Comparison of ENCODE assay signal across 17 cellular contexts in genomic region chr2:9543557-9543956, GRCh38. TPM values are rescaled to one million over a fixed set of nuclear protein-coding genes. Genes with fewer than 3 reads are reported as not detected.
DNase-seq lines count a peak whose midpoint lies in the region; ATAC-seq and TF ChIP-seq lines count a peak whose summit lies in the region.
"Had no signal": no experiment of that assay in that cellular context is flagged by ENCODE, and none has a peak within 500 bp of the region (broad histone marks: within the 10 kb centered on the region; RNA-seq: fewer than 3 reads in every experiment).

No MANE protein-coding gene starts in this region.

- H3K27ac Mint-ChIP-seq in MCF 10A (ENCODE audit: low read depth, unreplicated experiment): peak overlapping the region; percentile 16
- H3K27ac Mint-ChIP-seq in activated CD8-positive, alpha-beta T cell treated with anti-CD3 and anti-CD28 coated beads for 36 hours: peak overlapping the region; percentile 7
- H3K27ac Mint-ChIP-seq in stimulated activated memory B cell treated with anti-CD40 and anti-IgM and Interleukin-4, amounts not matched to agents 10 μg/mL and 1 μg/mL and 100 μg/mL, for 72 hours: peak overlapping the region; percentile 57

- H3K9ac ChIP-seq in mammary epithelial cell (ENCODE audit: insufficient read depth, low read length) (no peak overlapping the region), MM.1S (ENCODE audit: low read length) (no peak overlapping the region)

- H3K36me3 ChIP-seq in mammary epithelial cell (ENCODE audit: insufficient read depth, low read length): peaks cover 5% of the 10 kb centered on the region
- H3K36me3 ChIP-seq in MM.1S (replicated peaks; ENCODE audit: insufficient read depth, low read length): no peaks in the 10 kb centered on the region

- peaks cover 25% of the 10 kb centered on the region for H3K4me1 Mint-ChIP-seq in MCF 10A (ENCODE audit: insufficient read depth, unreplicated experiment)
- H3K4me1 Mint-ChIP-seq in activated CD8-positive, alpha-beta T cell treated with anti-CD3 and anti-CD28 coated beads for 36 hours (ENCODE audit: low read depth): peaks cover 52% of the 10 kb centered on the region
- H3K4me1 Mint-ChIP-seq in stimulated activated memory B cell treated with anti-CD40 and anti-IgM and Interleukin-4, amounts not matched to agents 10 μg/mL and 1 μg/mL and 100 μg/mL, for 72 hours: peaks cover 87% of the 10 kb centered on the region

- H3K4me1 ChIP-seq in mammary epithelial cell (ENCODE audit: insufficient read depth, low read length): peaks cover 8% of the 10 kb centered on the region
- peaks cover 13% of the 10 kb centered on the region for H3K4me1 ChIP-seq in MM.1S (ENCODE audit: low read length)

- no peak for ATAC-seq in activated CD8-positive, alpha-beta T cell treated with anti-CD3 and anti-CD28 coated beads for 36 hours
- ATAC-seq in stimulated activated memory B cell treated with anti-CD40 and anti-IgM and Interleukin-4, amounts not matched to agents 10 μg/mL and 1 μg/mL and 100 μg/mL, for 72 hours: no peak
- ATAC-seq: gastroesophageal sphincter, PC-3, SK-N-SH treated with all-trans-retinoic acid at 6 μM for 48 hours had no signal

- intact Hi-C loops in MCF 10A (cut with micrococcal nuclease): no loop called here
- intact Hi-C loops in mammary epithelial cell (cut with micrococcal nuclease): no loop called here
- intact Hi-C loops in activated CD8-positive, alpha-beta T cell treated with anti-CD3 and anti-CD28 coated beads for 36 hours (cut with micrococcal nuclease): no loop called here

- BruUV-seq in MCF 10A (replicated peaks; lab: Mats Ljungman, UMichigan) (no TSS peak), mammary epithelial cell (replicated peaks; lab: Mats Ljungman, UMichigan) (no TSS peak)

- WGBS in mammary epithelial cell (ENCODE audit: low coverage, missing lambda C conversion rate): 100% methylated on average over 1 of the region's 1 CpG

- no peaks in the 10 kb centered on the region for H3K27me3 ChIP-seq in mammary epithelial cell (ENCODE audit: insufficient read depth, low read length)
- H3K27me3 ChIP-seq in MM.1S (replicated peaks; ENCODE audit: insufficient read depth, low read length): no peaks in the 10 kb centered on the region
- H3K27me3 ChIP-seq: gastroesophageal sphincter had no signal

- H3K27ac ChIP-seq in mammary epithelial cell (ENCODE audit: insufficient read depth, low read depth, low read length) (no peak overlapping the region), MM.1S (ENCODE audit: low read length) (no peak overlapping the region)
- H3K27ac ChIP-seq: epithelial cell of prostate, gastroesophageal sphincter had no signal

- no peak for TF ChIP-seq CTCF in MCF 10A (IDR thresholded peaks at IDR 0.05; ENCODE audit: unreplicated experiment)
- no peak for TF ChIP-seq CTCF in mammary epithelial cell (conservative IDR thresholded peaks at IDR 0.05 in 1 of 2, IDR thresholded peaks at IDR 0.05 in 1 of 2; ENCODE audit: extremely low read depth in 1 of 2, insufficient read depth in 1 of 2, low read depth in 1 of 2, low read length in 2 of 2)
- no peak for TF ChIP-seq CTCF in MM.1S (IDR thresholded peaks at IDR 0.05; ENCODE audit: low read length)
- TF ChIP-seq CTCF in activated CD8-positive, alpha-beta T cell treated with anti-CD3 and anti-CD28 coated beads for 36 hours (IDR thresholded peaks at IDR 0.05): no peak

- H2AFZ ChIP-seq in mammary epithelial cell (ENCODE audit: low read depth, low read length): no peak overlapping the region
- no peak overlapping the region for H2AFZ ChIP-seq in MM.1S (ENCODE audit: low read length)

- POLR2A ChIA-PET in MCF 10A (lab: Yijun Ruan, JAX): interaction anchor here (0.7 to 0.9 kb wide), 2 partner anchors 54 to 298 kb away, joined by 3 to 4 read pairs; no protein-coding TSS in a partner anchor
- POLR2A ChIA-PET in activated CD8-positive, alpha-beta T cell treated with anti-CD3 and anti-CD28 coated beads for 36 hours (lab: Charles Lee): interaction anchor here (1.3 kb wide), 1 partner anchor 12 kb away, joined by 4 read pairs; the partner anchor contains the start of gene ADAM17

- H3K9me3 ChIP-seq in mammary epithelial cell (replicated peaks; ENCODE audit: insufficient read depth, low read length) (no peaks in the 10 kb centered on the region), MM.1S (replicated peaks; ENCODE audit: insufficient read depth, low read length) (no peaks in the 10 kb centered on the region)
- H3K9me3 ChIP-seq: gastroesophageal sphincter, HAP-1 had no signal

- no peaks in the 10 kb centered on the region for H3K27me3 Mint-ChIP-seq in MCF 10A (ENCODE audit: insufficient read depth, unreplicated experiment)
- no peaks in the 10 kb centered on the region for H3K27me3 Mint-ChIP-seq in activated CD8-positive, alpha-beta T cell treated with anti-CD3 and anti-CD28 coated beads for 36 hours
- H3K27me3 Mint-ChIP-seq in stimulated activated memory B cell treated with anti-CD40 and anti-IgM and Interleukin-4, amounts not matched to agents 10 μg/mL and 1 μg/mL and 100 μg/mL, for 72 hours: no peaks in the 10 kb centered on the region

- no peaks in the 10 kb centered on the region for H3K9me3 Mint-ChIP-seq in MCF 10A (ENCODE audit: unreplicated experiment)
- no peaks in the 10 kb centered on the region for H3K9me3 Mint-ChIP-seq in activated CD8-positive, alpha-beta T cell treated with anti-CD3 and anti-CD28 coated beads for 36 hours
- H3K9me3 Mint-ChIP-seq in stimulated activated memory B cell treated with anti-CD40 and anti-IgM and Interleukin-4, amounts not matched to agents 10 μg/mL and 1 μg/mL and 100 μg/mL, for 72 hours: no peaks in the 10 kb centered on the region

- H4K20me1 ChIP-seq in mammary epithelial cell (ENCODE audit: insufficient read depth, low read length) (no peaks in the 10 kb centered on the region), MM.1S (ENCODE audit: insufficient read depth, low read length) (no peaks in the 10 kb centered on the region)

- in situ Hi-C loops in mammary epithelial cell (cut with MboI; ENCODE audit: low sequenced_read_pairs in 2 of 2): no loop called here

- H3K79me2 ChIP-seq in mammary epithelial cell (ENCODE audit: insufficient read depth, low read length) (peaks cover 86% of the 10 kb centered on the region), MM.1S (ENCODE audit: low read length) (peaks cover 67% of the 10 kb centered on the region)

- dilution Hi-C loops in mammary epithelial cell (cut with HindIII; ENCODE audit: low sequenced_read_pairs): no loop called here

- H3K9me2 ChIP-seq in MM.1S (replicated peaks; ENCODE audit: insufficient read depth, low read length): no peaks in the 10 kb centered on the region

- no peak overlapping the region for H3K4me3 Mint-ChIP-seq in MCF 10A (ENCODE audit: unreplicated experiment)
- no peak overlapping the region for H3K4me3 Mint-ChIP-seq in activated CD8-positive, alpha-beta T cell treated with anti-CD3 and anti-CD28 coated beads for 36 hours
- H3K4me3 Mint-ChIP-seq in stimulated activated memory B cell treated with anti-CD40 and anti-IgM and Interleukin-4, amounts not matched to agents 10 μg/mL and 1 μg/mL and 100 μg/mL, for 72 hours: peak overlapping the region; percentile 19

- peaks cover 16% of the 10 kb centered on the region for H3K36me3 Mint-ChIP-seq in MCF 10A (ENCODE audit: insufficient read depth, unreplicated experiment)
- H3K36me3 Mint-ChIP-seq in activated CD8-positive, alpha-beta T cell treated with anti-CD3 and anti-CD28 coated beads for 36 hours (ENCODE audit: low read depth): peaks cover 15% of the 10 kb centered on the region
- H3K36me3 Mint-ChIP-seq in stimulated activated memory B cell treated with anti-CD40 and anti-IgM and Interleukin-4, amounts not matched to agents 10 μg/mL and 1 μg/mL and 100 μg/mL, for 72 hours: no peaks in the 10 kb centered on the region

- CTCF ChIA-PET in MCF 10A (lab: Yijun Ruan, JAX): interaction anchor here (0.6 to 0.7 kb wide), 2 partner anchors 19 to 236 kb away, joined by 3 to 4 read pairs; no protein-coding TSS in a partner anchor
- CTCF ChIA-PET in mammary epithelial cell (lab: Charles Lee; ENCODE audit: low non-redundant PET): no interaction called here
- CTCF ChIA-PET in activated CD8-positive, alpha-beta T cell treated with anti-CD3 and anti-CD28 coated beads for 36 hours (lab: Charles Lee): no interaction called here

- H3F3A ChIP-seq in MM.1S (ENCODE audit: insufficient read depth, low read length): peaks cover 7% of the 10 kb centered on the region

- DNase-seq in MCF 10A (ENCODE audit: unreplicated experiment): no peak
- DNase-seq in mammary epithelial cell: no peak
- no peak for DNase-seq in MM.1S
- DNase-seq in activated CD8-positive, alpha-beta T cell treated with anti-CD3 and anti-CD28 coated beads for 36 hours: no peak
- DNase-seq in activated T-cell treated with anti-CD3 and anti-CD28 coated beads, Interleukin-2, amount 50 U/mL, for 1 hour: no peak
- DNase-seq in SIG-M5 (lab: John Stamatoyannopoulos, UW): no peak
- DNase-seq in activated CD8-positive, alpha-beta memory T cell treated with anti-CD3 and anti-CD28 coated beads, Interleukin-2, amount 50 U/mL, for 48 hours: no peak
- DNase-seq: DMS53; NCI-H345; PC-3; stimulated activated naive CD4-positive, alpha-beta T cell treated with Interleukin-2 at 50 U/mL for 16 hours had no signal

- H3K4me3 ChIP-seq in mammary epithelial cell (replicated peaks in 1 of 3; ENCODE audit: insufficient read depth in 1 of 3, low read depth in 2 of 3, low read length in 3 of 3): no peak overlapping the region
- H3K4me3 ChIP-seq in MM.1S (ENCODE audit: low read length): no peak overlapping the region
- H3K4me3 ChIP-seq: gastroesophageal sphincter, HAP-1, lung had no signal

- no peak overlapping the region for H3K4me2 ChIP-seq in mammary epithelial cell (ENCODE audit: insufficient read depth, low read depth, low read length)
- peak overlapping the region; percentile 12; the same call in 1 of the 2 replicates for H3K4me2 ChIP-seq in MM.1S (ENCODE audit: low read depth, low read length)

RNA-seq across cellular contexts. Expression of gene ADAM17, which starts 12.1 kb away (rescaled TPM):
- total RNA-seq in MCF 10A (2022) (44.3 and 47.3 TPM in 2 replicates), mammary epithelial cell (10 to 100 TPM; 39.5 to 74.3 TPM)
- 12.8 TPM for polyA plus RNA-seq in mammary epithelial cell
- polyA minus RNA-seq in mammary epithelial cell: 6.2 TPM
- total RNA-seq in activated CD8-positive, alpha-beta T cell treated with anti-CD3 and anti-CD28 coated beads for 36 hours: 10 to 100 TPM; 14.2 to 15.9 TPM

Comparison
In these comparisons a context has a peak if more than half of its experiments do, and no peak if none do; other contexts are left out.
1. H3K27ac Mint-ChIP-seq: peak in every context shown above with its lines; median percentile 57 in stimulated activated memory B cell treated with anti-CD40 and anti-IgM and Interleukin-4, amounts not matched to agents 10 μg/mL and 1 μg/mL and 100 μg/mL, for 72 hours; 16 in MCF 10A; 7 in activated CD8-positive, alpha-beta T cell treated with anti-CD3 and anti-CD28 coated beads for 36 hours.